Comparison of ENCODE assay signal across 13 cellular contexts in the genomic region with DNA sequence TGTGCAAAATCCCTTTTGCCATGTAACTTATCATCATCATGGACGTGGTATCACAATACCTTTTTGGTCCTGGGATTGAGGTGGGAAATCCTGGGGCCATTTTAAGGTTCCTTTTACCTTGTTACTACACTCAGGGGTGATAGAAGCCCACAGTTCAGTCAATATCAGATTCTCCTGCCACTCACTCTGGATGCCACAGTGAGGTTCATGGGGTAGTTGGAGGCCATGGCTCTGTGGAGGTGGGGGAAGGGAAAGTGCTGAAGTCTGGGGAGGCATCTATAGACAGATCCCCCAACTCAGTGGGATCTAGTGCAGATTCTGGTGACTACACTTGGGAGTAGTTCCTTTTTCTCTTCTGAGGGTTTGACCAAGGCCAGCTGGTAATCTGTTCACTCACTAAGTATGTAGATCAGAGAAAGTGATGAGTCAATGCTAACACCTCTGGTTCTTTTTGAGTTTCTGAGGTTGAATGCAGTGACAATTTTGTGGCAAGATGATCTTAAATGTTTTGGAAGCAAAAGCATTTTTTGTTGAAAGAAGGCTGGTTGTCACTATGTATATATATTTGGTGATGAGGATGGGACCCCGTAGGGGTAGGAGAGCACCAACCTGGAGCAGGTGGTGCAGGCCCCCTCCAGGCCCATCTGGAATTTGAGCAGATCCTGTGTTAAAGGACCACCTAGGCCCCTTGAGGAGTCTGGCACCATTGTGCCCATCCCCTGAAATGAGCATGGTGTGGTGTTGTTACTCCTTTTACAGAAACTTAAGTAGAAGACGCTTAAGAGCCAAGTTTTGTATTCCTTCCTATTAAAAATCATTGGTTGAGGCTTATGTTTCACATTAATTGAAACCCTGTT. TPM values are rescaled to one million over a fixed set of nuclear protein-coding genes. Genes with fewer than 3 reads are reported as not detected.
A peak's percentile ranks its signal among the peaks of the same experiment; 100 is the strongest.
DNase-seq lines count a peak whose midpoint lies in the region; ATAC-seq and TF ChIP-seq lines count a peak whose summit lies in the region.
"Had no signal": no experiment of that assay in that cellular context is flagged by ENCODE, and none has a peak within 500 bp of the region (broad histone marks: within the 10 kb centered on the region; RNA-seq: fewer than 3 reads in every experiment).

No MANE protein-coding gene starts in this region.

- no peaks in the 10 kb centered on the region for H3K4me1 ChIP-seq in esophagus squamous epithelium
- H3K4me1 ChIP-seq: vagina had no signal

- TF ChIP-seq CTCF in CD14-positive monocyte (IDR thresholded peaks at IDR 0.05) (no peak), esophagus squamous epithelium (IDR thresholded peaks at IDR 0.05) (no peak)

- H3K9me3 ChIP-seq in esophagus squamous epithelium: no peaks in the 10 kb centered on the region
- H3K9me3 ChIP-seq: vagina had no signal

- H3K4me1 Mint-ChIP-seq in natural killer cell treated with Interleukin-12 subunit alpha and Interleukin-12 subunit beta and Interleukin-15 and Interleukin-18, amount 100 ng/mL, for 72 hours (ENCODE audit: low read depth in 2 of 2): peaks cover 36 to 45% of the 10 kb centered on the region in 2 donors
- peaks cover 34% of the 10 kb centered on the region for H3K4me1 Mint-ChIP-seq in CD14-positive monocyte
- H3K4me1 Mint-ChIP-seq: nephron had no signal

- no peak for TF ChIP-seq POLR2A in esophagus squamous epithelium (IDR thresholded peaks at IDR 0.05)

- H3K27me3 ChIP-seq in esophagus squamous epithelium: peaks cover 0 to 60% (median 0%) of the 10 kb centered on the region in 4 donors
- H3K27me3 ChIP-seq: vagina had no signal

- no peaks in the 10 kb centered on the region for H3K36me3 ChIP-seq in esophagus squamous epithelium
- H3K36me3 ChIP-seq: vagina had no signal

- ATAC-seq in GM18867 (IDR thresholded peaks at IDR 0.05; ENCODE audit: unreplicated experiment): peak; percentile 82
- ATAC-seq in GM21723 (IDR thresholded peaks at IDR 0.05; ENCODE audit: unreplicated experiment): peak; percentile 87
- peak; percentile 44 for ATAC-seq in HG03469 (IDR thresholded peaks at IDR 0.05; ENCODE audit: unreplicated experiment)
- peak; percentile 91 to 94 for ATAC-seq in natural killer cell treated with Interleukin-12 subunit alpha and Interleukin-12 subunit beta and Interleukin-15 and Interleukin-18, amount 100 ng/mL, for 72 hours

- H3K4me3 Mint-ChIP-seq in natural killer cell treated with Interleukin-12 subunit alpha and Interleukin-12 subunit beta and Interleukin-15 and Interleukin-18, amount 100 ng/mL, for 72 hours: no peak overlapping the region
- no peak overlapping the region for H3K4me3 Mint-ChIP-seq in CD14-positive monocyte
- H3K4me3 Mint-ChIP-seq: nephron had no signal

- no peak overlapping the region for H3K4me3 ChIP-seq in esophagus squamous epithelium
- H3K4me3 ChIP-seq: vagina had no signal

- DNase-seq in natural killer cell treated with Interleukin-12 subunit alpha and Interleukin-12 subunit beta and Interleukin-15 and Interleukin-18, amount 100 ng/mL, for 72 hours (ENCODE audit: low spot score): no peak
- DNase-seq in CD14-positive monocyte (ENCODE audit: low spot score): no peak
- DNase-seq in esophagus squamous epithelium (lab: John Stamatoyannopoulos, UW): no peak
- no peak for DNase-seq in NCI-H2227 (lab: John Stamatoyannopoulos, UW; ENCODE audit: unreplicated experiment)
- DNase-seq: dermis blood vessel endothelial cell, foreskin melanocyte, KBM-7, NCI-H345 had no signal

- no peak overlapping the region for H3K27ac ChIP-seq in esophagus squamous epithelium
- H3K27ac ChIP-seq: vagina had no signal

- intact Hi-C loops in CD14-positive monocyte (cut with micrococcal nuclease): no loop called here
- intact Hi-C loops in esophagus squamous epithelium (cut with DNase I): no loop called here

- no peaks in the 10 kb centered on the region for H3K9me3 Mint-ChIP-seq in natural killer cell treated with Interleukin-12 subunit alpha and Interleukin-12 subunit beta and Interleukin-15 and Interleukin-18, amount 100 ng/mL, for 72 hours
- peaks cover 0 to 4% (median 0%) of the 10 kb centered on the region in 7 donors for H3K9me3 Mint-ChIP-seq in CD14-positive monocyte

- H3K27ac Mint-ChIP-seq in natural killer cell treated with Interleukin-12 subunit alpha and Interleukin-12 subunit beta and Interleukin-15 and Interleukin-18, amount 100 ng/mL, for 72 hours: peak overlapping the region in 1 of 2 donors; percentile 34
- H3K27ac Mint-ChIP-seq in CD14-positive monocyte: peak overlapping the region in 3 of 7 donors; percentile 13 to 79 (median 15)
- H3K27ac Mint-ChIP-seq: nephron had no signal

- peaks cover 14% of the 10 kb centered on the region for H3K36me3 Mint-ChIP-seq in natural killer cell treated with Interleukin-12 subunit alpha and Interleukin-12 subunit beta and Interleukin-15 and Interleukin-18, amount 100 ng/mL, for 72 hours
- H3K36me3 Mint-ChIP-seq in CD14-positive monocyte: peaks cover 0 to 4% of the 10 kb centered on the region in 2 donors

- H3K27me3 Mint-ChIP-seq in natural killer cell treated with Interleukin-12 subunit alpha and Interleukin-12 subunit beta and Interleukin-15 and Interleukin-18, amount 100 ng/mL, for 72 hours: peaks cover 37 to 50% of the 10 kb centered on the region in 2 donors
- peaks cover 7 to 20% (median 11%) of the 10 kb centered on the region in 3 donors for H3K27me3 Mint-ChIP-seq in CD14-positive monocyte (ENCODE audit: low read depth in 3 of 3)

- 71 to 75% methylated on average over 3 of the region's 3 CpGs for WGBS in esophagus squamous epithelium, 2 donors

RNA-seq across cellular contexts. Expression of gene IRF8, which starts 18.8 kb away (rescaled TPM):
- 100 to 1,000 TPM; 198 to 510 TPM for total RNA-seq in natural killer cell treated with Interleukin-12 subunit alpha and Interleukin-12 subunit beta and Interleukin-15 and Interleukin-18, amount 100 ng/mL, for 72 hours
- polyA plus RNA-seq in CD14-positive monocyte: 100 to 1,000 TPM; 157 to 187 TPM
- total RNA-seq in esophagus squamous epithelium: 10 to 100 TPM in 1 of 4 donors, 1 to 10 TPM in 2, not detected in 1; 1.4 to 13.0 (median 8.8) TPM

Comparison
In these comparisons a context has a peak if more than half of its experiments do, and no peak if none do; other contexts are left out.
1. RNA of gene IRF8, which starts 18.8 kb away (total RNA-seq): 198 to 510 TPM in natural killer cell treated with Interleukin-12 subunit alpha and Interleukin-12 subunit beta and Interleukin-15 and Interleukin-18, amount 100 ng/mL, for 72 hours; 1.4 to 13.0 TPM in esophagus squamous epithelium; every median in the first group is over 10 times any median in the second.
2. Peak in every context shown above with its lines, with median percentiles within 50 percentile points of each other: ATAC-seq.